ENCODE assay signal across 18 cellular contexts in genomic region chrX:69126642-69127041, GRCh38.
"Had no signal": no experiment of that assay in that cellular context is flagged by ENCODE, and none has a peak within 500 bp of the region (broad histone marks: within the 10 kb centered on the region; RNA-seq: fewer than 3 reads in every experiment).

No MANE protein-coding gene starts in this region.

- H3K4me1 ChIP-seq: left lung had no signal

- FAIRE-seq: bronchial epithelial cell, TTC549 had no signal

- H3K9me3 ChIP-seq: heart right ventricle, left lung, neutrophil, transverse colon, vagina had no signal

- DNase-seq: activated CD4-positive, alpha-beta memory T cell treated with anti-CD3 and anti-CD28 coated beads for 36 hours; activated CD4-positive, alpha-beta T cell treated with anti-CD3 and anti-CD28 coated beads for 36 hours; activated naive CD4-positive, alpha-beta T cell treated with anti-CD3 and anti-CD28 coated beads, Interleukin-2, amount 50 U/mL, for 16 hours; activated T-cell treated with anti-CD3 and anti-CD28 coated beads, Interleukin-2, amount 50 U/mL, for 24 hours; aorta; effector CD4-positive, alpha-beta T cell; heart right ventricle; left lung; mesendoderm; natural killer cell; retina; stimulated activated CD4-positive, alpha-beta T cell treated with anti-CD3 and anti-CD28 coated beads, Interleukin-2, amount 100 ng/mL, for 24 hours; stimulated activated naive CD4-positive, alpha-beta T cell treated with Interleukin-2 at 50 U/mL for 16 hours; transverse colon had no signal

- H3K27ac ChIP-seq: heart right ventricle, left lung, neutrophil, transverse colon, vagina had no signal

- H3K36me3 ChIP-seq: heart right ventricle, left lung, neutrophil, transverse colon, vagina had no signal

- H3K27me3 ChIP-seq: transverse colon, vagina had no signal

- H3K4me3 ChIP-seq: heart right ventricle, left lung, transverse colon, vagina had no signal

- ATAC-seq: activated CD4-positive, alpha-beta T cell treated with anti-CD3 and anti-CD28 coated beads for 36 hours; heart right ventricle; left lung; natural killer cell had no signal
